ENCODE assay signal across 1 cellular context in genomic region chr9:17134843-17135577, GRCh38.
TF ChIP-seq lines count a peak whose summit lies in the region.

Gene CNTLN (plus strand): TSS chr9:17135040. CDS start chr9:17135066, 26 bp downstream.

TF ChIP-seq in HepG2, 621 proteins besides CTCF, POLR2A, EP300 and RAD21 (continued from another document and continues in another):
- peak; percentile 77; the same call in 1 of the 2 replicates for TF ChIP-seq GLI4 (CRISPR knock-in tag; IDR thresholded peaks at IDR 0.05; ENCODE audit: borderline replicate concordance)
- no peak for TF ChIP-seq NFE2L2 (IDR thresholded peaks at IDR 0.05; ENCODE audit: low read length)
- 0 out of 2 replicates have a peak, but pooled peaks have one; percentile 50 for TF ChIP-seq ZNF276 (CRISPR knock-in tag; IDR thresholded peaks at IDR 0.05; ENCODE audit: low read depth)
- 0 out of 2 replicates have a peak, but pooled peaks have one; percentile 8 for TF ChIP-seq RXRB (CRISPR knock-in tag; IDR thresholded peaks at IDR 0.05; ENCODE audit: borderline replicate concordance)
- no peak for TF ChIP-seq GABPA (IDR thresholded peaks at IDR 0.05; ENCODE audit: low read depth, low read length)
- TF ChIP-seq GABPA (CRISPR knock-in tag; IDR thresholded peaks at IDR 0.05; ENCODE audit: low read depth): no peak
- no peak for TF ChIP-seq NFYB (CRISPR knock-in tag; IDR thresholded peaks at IDR 0.05)
- TF ChIP-seq CHD4 (IDR thresholded peaks at IDR 0.05; ENCODE audit: borderline replicate concordance, low read length): no peak
- TF ChIP-seq ZFP36 (IDR thresholded peaks at IDR 0.05; ENCODE audit: borderline replicate concordance, low read depth, low read length, partially characterized antibody): no peak
- TF ChIP-seq SP2 (CRISPR knock-in tag; IDR thresholded peaks at IDR 0.05): no peak
- TF ChIP-seq MTA1 (CRISPR knock-in tag; IDR thresholded peaks at IDR 0.05; ENCODE audit: borderline replicate concordance): no peak
- no peak for TF ChIP-seq ZNF775 (CRISPR knock-in tag; IDR thresholded peaks at IDR 0.05; ENCODE audit: borderline replicate concordance)
- TF ChIP-seq ZNF549 (CRISPR knock-in tag; IDR thresholded peaks at IDR 0.05): no peak
- TF ChIP-seq THYN1 (CRISPR knock-in tag; IDR thresholded peaks at IDR 0.05; ENCODE audit: borderline replicate concordance, low read depth): peak; percentile 75; the same call in 1 of the 2 replicates
- TF ChIP-seq E2F2 (CRISPR knock-in tag; IDR thresholded peaks at IDR 0.05; ENCODE audit: borderline replicate concordance): peak; percentile 88; the same call in 1 of the 2 replicates
- no peak for TF ChIP-seq ZNF280D (CRISPR knock-in tag; IDR thresholded peaks at IDR 0.05)
- no peak for TF ChIP-seq PBX2 (CRISPR knock-in tag; IDR thresholded peaks at IDR 0.05)
- TF ChIP-seq FOXP1 (IDR thresholded peaks at IDR 0.05): no peak
- no peak for TF ChIP-seq FOXP1 (CRISPR knock-in tag; IDR thresholded peaks at IDR 0.05)
- TF ChIP-seq JUND (CRISPR knock-in tag; IDR thresholded peaks at IDR 0.05): no peak
- TF ChIP-seq SUZ12 (IDR thresholded peaks at IDR 0.05; ENCODE audit: low read depth, low read length): no peak
- no peak for TF ChIP-seq MED13 (CRISPR knock-in tag; IDR thresholded peaks at IDR 0.05)
- peak; percentile 84; the same call in 1 of the 2 replicates for TF ChIP-seq ZNF607 (CRISPR knock-in tag; IDR thresholded peaks at IDR 0.05; ENCODE audit: borderline replicate concordance)
- no peak for TF ChIP-seq ZNF432 (CRISPR knock-in tag; IDR thresholded peaks at IDR 0.05; ENCODE audit: borderline replicate concordance)
- TF ChIP-seq CEBPG (CRISPR knock-in tag; IDR thresholded peaks at IDR 0.05): no peak
- no peak for TF ChIP-seq ETV6 (CRISPR knock-in tag; conservative IDR thresholded peaks at IDR 0.05)
- peak; percentile 26; the same call in 1 of the 2 replicates for TF ChIP-seq SAFB2 (CRISPR knock-in tag; IDR thresholded peaks at IDR 0.05; ENCODE audit: borderline replicate concordance, low read depth)
- no peak; the same call in 1 of the 2 replicates for TF ChIP-seq ZNF749 (CRISPR knock-in tag; IDR thresholded peaks at IDR 0.05; ENCODE audit: borderline replicate concordance)
- TF ChIP-seq IRF9 (CRISPR knock-in tag; IDR thresholded peaks at IDR 0.05; ENCODE audit: borderline replicate concordance): 0 out of 2 replicates have a peak, but pooled peaks have one; percentile 40
- 0 out of 2 replicates have a peak, but pooled peaks have one; percentile 33 for TF ChIP-seq ZNF619 (CRISPR knock-in tag; IDR thresholded peaks at IDR 0.05)
- peak; percentile 89 for TF ChIP-seq ZFP91 (CRISPR knock-in tag; IDR thresholded peaks at IDR 0.05; ENCODE audit: borderline replicate concordance)
- no peak for TF ChIP-seq PCBP1 (IDR thresholded peaks at IDR 0.05; ENCODE audit: borderline replicate concordance, low read depth, low read length)
- TF ChIP-seq ZNF34 (CRISPR knock-in tag; IDR thresholded peaks at IDR 0.05; ENCODE audit: borderline replicate concordance): no peak
- TF ChIP-seq ADNP (CRISPR knock-in tag; IDR thresholded peaks at IDR 0.05): no peak
- peak in 1 of 2 experiments; percentile 55; a peak in 2 of 4 replicates for TF ChIP-seq HMGXB4 (CRISPR knock-in tag; IDR thresholded peaks at IDR 0.05; ENCODE audit: borderline replicate concordance in 1 of 2, low read depth in 1 of 2)
- peak; percentile 83 for TF ChIP-seq BCL3 (CRISPR knock-in tag; IDR thresholded peaks at IDR 0.05)
- peak; percentile 96 for TF ChIP-seq E2F1 (CRISPR knock-in tag; IDR thresholded peaks at IDR 0.05)
- TF ChIP-seq ZNF367 (CRISPR knock-in tag; IDR thresholded peaks at IDR 0.05; ENCODE audit: borderline replicate concordance): no peak
- TF ChIP-seq ZNF816 (CRISPR knock-in tag; IDR thresholded peaks at IDR 0.05; ENCODE audit: borderline replicate concordance): 0 out of 2 replicates have a peak, but pooled peaks have one; percentile 35
- TF ChIP-seq CREM (IDR thresholded peaks at IDR 0.05): no peak
- no peak for TF ChIP-seq CREM (CRISPR knock-in tag; IDR thresholded peaks at IDR 0.05)
- peak; percentile 84; the same call in 1 of the 2 replicates for TF ChIP-seq ZNF83 (CRISPR knock-in tag; IDR thresholded peaks at IDR 0.05; ENCODE audit: borderline replicate concordance)
- no peak for TF ChIP-seq MAFK (conservative IDR thresholded peaks at IDR 0.05 in 1 of 2, IDR thresholded peaks at IDR 0.05 in 1 of 2; ENCODE audit: low read length in 2 of 2)
- no peak for TF ChIP-seq SATB2 (CRISPR knock-in tag; IDR thresholded peaks at IDR 0.05)
- TF ChIP-seq TMF1 (CRISPR knock-in tag; IDR thresholded peaks at IDR 0.05; ENCODE audit: low read depth): peak; percentile 85; the same call in 1 of the 2 replicates
- TF ChIP-seq ZNF362 (CRISPR knock-in tag; IDR thresholded peaks at IDR 0.05; ENCODE audit: borderline replicate concordance): no peak
- no peak for TF ChIP-seq RFXANK (CRISPR knock-in tag; IDR thresholded peaks at IDR 0.05)
- TF ChIP-seq SRF (IDR thresholded peaks at IDR 0.05; ENCODE audit: low read depth, low read length): no peak
